In the genomic region with DNA sequence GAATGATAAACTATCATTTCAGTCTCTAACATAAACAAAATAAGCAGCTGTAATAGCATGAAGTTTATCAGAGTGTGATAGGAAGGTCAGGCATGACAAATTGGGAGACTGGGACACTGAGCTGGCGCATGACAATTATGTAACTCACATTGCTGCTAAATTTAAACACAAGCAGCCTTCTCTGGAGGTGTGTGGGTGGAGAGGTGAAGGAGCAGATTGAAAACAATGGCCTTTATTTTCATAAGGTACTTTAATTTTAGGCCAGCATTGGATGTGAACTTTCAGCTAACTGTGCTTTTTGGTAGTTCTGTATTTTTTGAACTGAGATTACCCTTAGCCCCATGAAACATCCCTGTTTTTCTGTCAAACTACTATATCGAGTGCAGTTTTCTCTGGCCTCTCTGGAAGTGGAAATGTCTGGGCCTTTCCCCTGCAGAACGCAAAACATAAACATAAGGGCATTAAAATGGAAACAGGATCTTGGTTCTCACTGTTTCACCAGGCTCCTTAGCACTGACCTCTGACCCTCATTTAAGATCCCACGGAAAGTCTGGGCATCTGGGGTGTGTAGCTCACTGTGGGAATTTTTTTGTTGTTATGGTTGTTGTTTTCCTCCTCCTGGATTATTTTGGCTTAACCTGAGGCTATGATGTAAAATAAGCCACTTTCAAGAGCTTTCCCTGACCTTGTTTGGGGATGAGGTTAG, we compare ENCODE assay signal across 14 cellular contexts.
A peak's percentile ranks its signal among the peaks of the same experiment; 100 is the strongest.
DNase-seq lines count a peak whose midpoint lies in the region; ATAC-seq and TF ChIP-seq lines count a peak whose summit lies in the region.
"Had no signal": no experiment of that assay in that cellular context is flagged by ENCODE, and none has a peak within 500 bp of the region (broad histone marks: within the 10 kb centered on the region; RNA-seq: fewer than 3 reads in every experiment).

No MANE protein-coding gene starts in this region.

- H3K27ac ChIP-seq in mesendoderm (ENCODE audit: low read depth, low read length) (no peak overlapping the region), upper lobe of right lung (no peak overlapping the region)
- H3K27ac ChIP-seq in naive thymus-derived CD4-positive, alpha-beta T cell (ENCODE audit: low read depth, low read length), result no peak overlapping the region
- H3K27ac ChIP-seq: 22Rv1, SJSA1, transverse colon had no signal

- no peak overlapping the region for H3K27ac Mint-ChIP-seq in naive thymus-derived CD4-positive, alpha-beta T cell

- H2BK5ac ChIP-seq in mesendoderm (ENCODE audit: low read length), result no peak overlapping the region

- no peak overlapping the region for H4K8ac ChIP-seq in mesendoderm (ENCODE audit: low read depth, low read length)

- H3K4ac ChIP-seq in mesendoderm (ENCODE audit: low read depth, low read length), result no peak overlapping the region

- no peaks in the 10 kb centered on the region for H3K9me3 Mint-ChIP-seq in naive thymus-derived CD4-positive, alpha-beta T cell

- no CpG with 5 or more reads among the region's 4 CpGs for WGBS in mesendoderm (ENCODE audit: extremely low coverage, insufficient coverage, low lambda C conversion rate)

- intact Hi-C loops in upper lobe of right lung (cut with DNase I), result no loop called here
- intact Hi-C loops in naive thymus-derived CD4-positive, alpha-beta T cell (cut with micrococcal nuclease), result no loop called here

- POLR2A ChIA-PET in naive thymus-derived CD4-positive, alpha-beta T cell (lab: Charles Lee), result no interaction called here

- no peaks in the 10 kb centered on the region for H3K79me2 ChIP-seq in mesendoderm (ENCODE audit: control insufficient read depth, insufficient read depth, low read length)

- H3K56ac ChIP-seq in mesendoderm (ENCODE audit: low read length), result no peak overlapping the region

- DNase-seq in NCI-H82 (lab: John Stamatoyannopoulos, UW), result peak; percentile 9
- no peak for DNase-seq in NCI-H82 treated with DMSO at 0.1 percent for 48 hours (lab: John Stamatoyannopoulos, UW; ENCODE audit: unreplicated experiment)
- DNase-seq in mesendoderm, result peak; percentile 29
- no peak for DNase-seq in upper lobe of right lung
- DNase-seq in naive thymus-derived CD4-positive, alpha-beta T cell, result no peak
- no peak for DNase-seq in Kasumi-1 (lab: John Stamatoyannopoulos, UW)
- no peak for DNase-seq in NCI-H526 (lab: John Stamatoyannopoulos, UW)
- DNase-seq: activated CD4-positive, CD25-positive, alpha-beta regulatory T cell treated with anti-CD3 and anti-CD28 coated beads, Interleukin-2, amount 50 U/mL, for 72 hours; Karpas-422; posterior cingulate gyrus; transverse colon had no signal

- no peak overlapping the region for H2BK15ac ChIP-seq in mesendoderm (replicated peaks; ENCODE audit: low read depth)

- H3K4me3 ChIP-seq in mesendoderm (ENCODE audit: low read length) (no peak overlapping the region), upper lobe of right lung (no peak overlapping the region)
- H3K4me3 ChIP-seq in naive thymus-derived CD4-positive, alpha-beta T cell (ENCODE audit: low read length), result no peak overlapping the region
- H3K4me3 ChIP-seq: SJSA1, transverse colon had no signal

- H3K27me3 ChIP-seq in mesendoderm (ENCODE audit: insufficient read depth, low read length, poor library complexity) (no peaks in the 10 kb centered on the region), upper lobe of right lung (no peaks in the 10 kb centered on the region)
- no peaks in the 10 kb centered on the region for H3K27me3 ChIP-seq in naive thymus-derived CD4-positive, alpha-beta T cell (ENCODE audit: control insufficient read depth in 2 of 2, insufficient read depth in 2 of 2, low read length in 2 of 2)
- H3K27me3 ChIP-seq: SJSA1, transverse colon had no signal

- H3K4me1 ChIP-seq in mesendoderm (ENCODE audit: control insufficient read depth, low read depth, low read length), result no peaks in the 10 kb centered on the region
- peaks cover 16% of the 10 kb centered on the region for H3K4me1 ChIP-seq in upper lobe of right lung
- H3K4me1 ChIP-seq in naive thymus-derived CD4-positive, alpha-beta T cell (ENCODE audit: control insufficient read depth in 2 of 2, insufficient read depth in 2 of 2, low read length in 2 of 2), result no peaks in the 10 kb centered on the region

- TF ChIP-seq CTCF in upper lobe of right lung (IDR thresholded peaks at IDR 0.05), result no peak

- H3K9ac ChIP-seq in mesendoderm (ENCODE audit: low read length), result no peak overlapping the region

- H3K79me1 ChIP-seq in mesendoderm (ENCODE audit: low read length), result no peaks in the 10 kb centered on the region

- ATAC-seq in esophagus mucosa, result peak; percentile 33
- ATAC-seq in upper lobe of right lung, result peak; percentile 48
- no peak for ATAC-seq in naive thymus-derived CD4-positive, alpha-beta T cell

- no peak overlapping the region for H2AK5ac ChIP-seq in mesendoderm (ENCODE audit: low read length)

- H3K23ac ChIP-seq in mesendoderm (ENCODE audit: low read length), result no peak overlapping the region

- H3K18ac ChIP-seq in mesendoderm (ENCODE audit: low read length), result no peak overlapping the region

- H3K9me3 ChIP-seq in upper lobe of right lung, result no peaks in the 10 kb centered on the region
- no peaks in the 10 kb centered on the region for H3K9me3 ChIP-seq in naive thymus-derived CD4-positive, alpha-beta T cell (ENCODE audit: control insufficient read depth in 2 of 3, low read length in 3 of 3)
- H3K9me3 ChIP-seq: SJSA1, transverse colon had no signal

- CTCF ChIA-PET in naive thymus-derived CD4-positive, alpha-beta T cell (lab: Charles Lee), result no interaction called here

- no peaks in the 10 kb centered on the region for H3K4me1 Mint-ChIP-seq in naive thymus-derived CD4-positive, alpha-beta T cell

- no peak overlapping the region for H3K4me2 ChIP-seq in mesendoderm (ENCODE audit: low read length)

- no peak overlapping the region for H2BK120ac ChIP-seq in mesendoderm (ENCODE audit: low read depth, low read length)

- no peaks in the 10 kb centered on the region for H3K36me3 Mint-ChIP-seq in naive thymus-derived CD4-positive, alpha-beta T cell

- no peak overlapping the region for H3K4me3 Mint-ChIP-seq in naive thymus-derived CD4-positive, alpha-beta T cell

- H3K27me3 Mint-ChIP-seq in naive thymus-derived CD4-positive, alpha-beta T cell, result peaks cover 0 to 1% (median 0%) of the 10 kb centered on the region in 5 donors

- no peak overlapping the region for H4K5ac ChIP-seq in mesendoderm (ENCODE audit: low read length)

- H3K36me3 ChIP-seq in mesendoderm (ENCODE audit: control insufficient read depth, insufficient read depth, low read length) (no peaks in the 10 kb centered on the region), upper lobe of right lung (no peaks in the 10 kb centered on the region)
- no peaks in the 10 kb centered on the region for H3K36me3 ChIP-seq in naive thymus-derived CD4-positive, alpha-beta T cell (ENCODE audit: control insufficient read depth in 2 of 3, insufficient read depth in 3 of 3, low read length in 3 of 3)
- H3K36me3 ChIP-seq: SJSA1, transverse colon had no signal

Comparison
In these comparisons a context has a peak if more than half of its experiments do, and no peak if none do; other contexts are left out.
1. DNase-seq: peak in NCI-H82 (single experiment) and mesendoderm (single experiment); none in NCI-H82 treated with DMSO at 0.1 percent for 48 hours (single experiment), upper lobe of right lung (single experiment), naive thymus-derived CD4-positive, alpha-beta T cell (0 of 9), Kasumi-1 (0 of 2) and NCI-H526 (0 of 2).